1 cellular context compared by ENCODE assay signal in the genomic region with DNA sequence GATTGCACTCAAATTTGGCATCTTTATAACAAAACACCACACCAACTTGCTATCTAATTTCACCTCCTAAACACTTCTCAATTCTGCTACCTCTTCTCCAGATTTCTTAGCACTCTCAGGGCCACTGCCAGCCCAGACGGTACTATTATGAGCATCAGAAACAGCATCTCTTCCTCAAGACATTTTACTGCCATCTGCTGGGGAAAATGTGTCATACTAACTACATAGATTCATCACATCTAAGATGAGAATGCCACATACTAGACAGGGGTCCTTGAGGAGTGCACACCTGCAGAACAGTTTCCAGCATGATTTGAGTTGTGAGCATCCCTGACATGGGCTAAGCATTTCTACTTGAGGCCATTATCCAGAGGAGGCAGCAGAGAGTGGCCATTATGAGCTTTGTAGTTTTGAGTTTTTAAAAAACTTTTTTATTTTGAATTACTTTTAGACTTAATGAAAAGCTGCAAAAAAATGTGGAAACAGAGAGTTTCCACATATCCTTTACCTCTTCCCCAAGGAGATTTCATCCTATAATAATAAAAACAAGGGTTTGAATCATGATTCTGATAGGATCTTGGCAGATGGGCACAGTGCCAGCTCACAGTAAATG.
TF ChIP-seq lines count a peak whose summit lies in the region.

No MANE protein-coding gene starts in this region.

TF ChIP-seq in IMR-90, 13 proteins besides CTCF, POLR2A, EP300 and RAD21:
- TF ChIP-seq, protein P1, sequence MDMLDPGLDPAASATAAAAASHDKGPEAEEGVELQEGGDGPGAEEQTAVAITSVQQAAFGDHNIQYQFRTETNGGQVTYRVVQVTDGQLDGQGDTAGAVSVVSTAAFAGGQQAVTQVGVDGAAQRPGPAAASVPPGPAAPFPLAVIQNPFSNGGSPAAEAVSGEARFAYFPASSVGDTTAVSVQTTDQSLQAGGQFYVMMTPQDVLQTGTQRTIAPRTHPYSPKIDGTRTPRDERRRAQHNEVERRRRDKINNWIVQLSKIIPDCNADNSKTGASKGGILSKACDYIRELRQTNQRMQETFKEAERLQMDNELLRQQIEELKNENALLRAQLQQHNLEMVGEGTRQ (IDR thresholded peaks at IDR 0.05; ENCODE audit: low read depth, low read length), result no peak
- TF ChIP-seq RFX5 (IDR thresholded peaks at IDR 0.05; ENCODE audit: low read depth, low read length), result no peak
- peak; percentile 41; the same call in 1 of the 2 replicates for TF ChIP-seq SMC3 (IDR thresholded peaks at IDR 0.05; ENCODE audit: low read depth, low read length)
- TF ChIP-seq CEBPB (IDR thresholded peaks at IDR 0.05; ENCODE audit: low read depth, low read length), result no peak
- no peak for TF ChIP-seq MAZ (IDR thresholded peaks at IDR 0.05; ENCODE audit: borderline replicate concordance, low read depth, low read length)
